8 cellular contexts compared by ENCODE assay signal in genomic region chr20:22245139-22245538, GRCh38.
"Had no signal": no experiment of that assay in that cellular context is flagged by ENCODE, and none has a peak within 500 bp of the region (broad histone marks: within the 10 kb centered on the region; RNA-seq: fewer than 3 reads in every experiment).

No MANE protein-coding gene starts in this region.

- H3K4me3 Mint-ChIP-seq: HFFc6, IgD-negative memory B cell had no signal

- H3K4me3 ChIP-seq: GM23248, HAP-1 had no signal

- H3K27ac Mint-ChIP-seq: HFFc6, IgD-negative memory B cell had no signal

- H3K36me3 ChIP-seq: HAP-1 had no signal

- FAIRE-seq: HTR-8/SVneo had no signal

- H3K4me1 ChIP-seq: HAP-1 had no signal

- H3K27ac ChIP-seq: GM23248 had no signal

- ATAC-seq: HCT116 had no signal

- H3K4me1 Mint-ChIP-seq: IgD-negative memory B cell had no signal

- H3K36me3 Mint-ChIP-seq: IgD-negative memory B cell had no signal

- DNase-seq: GM23248, H7, HFFc6, KBM-7 had no signal

- H2AFZ ChIP-seq: GM23248 had no signal

- H3K9me3 ChIP-seq: HAP-1 had no signal

- H3K9ac ChIP-seq: GM23248 had no signal
